ENCODE assay signal across 8 cellular contexts in genomic region chr11:121451982-121452608, GRCh38. TPM values are rescaled to one million over a fixed set of nuclear protein-coding genes. Genes with fewer than 3 reads are reported as not detected.
DNase-seq lines count a peak whose midpoint lies in the region; ATAC-seq, FAIRE-seq and TF ChIP-seq lines count a peak whose summit lies in the region.

TSS of gene SORL1 (plus strand) at chr11:121452314. CDS start at chr11:121452332, 18 bp downstream.

- H3K36me3 Mint-ChIP-seq in glutamatergic neuron (ENCODE audit: unreplicated experiment) = no peaks in the 10 kb centered on the region

- POLR2A ChIA-PET in Panc1 (lab: Charles Lee) = no interaction called here

- H3K27ac ChIP-seq in Panc1 (ENCODE audit: low read length) (peak within 1 kb of the TSS; percentile 81), upper lobe of left lung (peak within 1 kb of the TSS; percentile 73 to 88 (median 74))

- in situ Hi-C loops in Panc1 (cut with HindIII; ENCODE audit: low pct_unique_long_range_greater_than_20kb, low sequenced_read_pairs) = no loop called here

- H3K9me3 ChIP-seq in Panc1 (ENCODE audit: control insufficient read depth, insufficient read depth, low read depth, low read length) (no peaks in the 10 kb centered on the region), upper lobe of left lung (no peaks in the 10 kb centered on the region)

- H3K27me3 ChIP-seq in Panc1 (ENCODE audit: control insufficient read depth, insufficient read depth, low read length) (no peaks in the 10 kb centered on the region), upper lobe of left lung (no peaks in the 10 kb centered on the region)

- no peaks in the 10 kb centered on the region for H3K36me3 ChIP-seq in Panc1 (ENCODE audit: control insufficient read depth, insufficient read depth, low read length)
- H3K36me3 ChIP-seq in upper lobe of left lung = no peaks in the 10 kb centered on the region

- CTCF ChIA-PET in Panc1 (lab: Charles Lee) = interaction anchor here (0.5 to 2.1 kb wide), 3 partner anchors 15 to 43 kb away, joined by 5 to 9 read pairs (median 6); no protein-coding TSS in a partner anchor

- peak within 1 kb of the TSS; percentile 90 for H3K4me3 Mint-ChIP-seq in glutamatergic neuron (ENCODE audit: unreplicated experiment)

- TF ChIP-seq CTCF in Panc1 (IDR thresholded peaks at IDR 0.05) (peak; percentile 94), glutamatergic neuron (IDR thresholded peaks at IDR 0.05; ENCODE audit: partially characterized antibody, unreplicated experiment) (no peak), omental fat pad (IDR thresholded peaks at IDR 0.05) (no peak), upper lobe of left lung (IDR thresholded peaks at IDR 0.05) (peak; percentile 49 to 91 (median 84))

- peaks cover 28% of the 10 kb centered on the region for H3K4me1 ChIP-seq in Panc1 (ENCODE audit: control insufficient read depth, insufficient read depth, low read length)
- peaks cover 10 to 31% (median 19%) of the 10 kb centered on the region in 4 donors for H3K4me1 ChIP-seq in upper lobe of left lung

- intact Hi-C loops in Panc1 (cut with micrococcal nuclease; ENCODE audit: unreplicated experiment) = no loop called here

- FAIRE-seq in GM19239 (lab: Jason Lieb, UNC) = no peak

- H3K4me3 ChIP-seq in Panc1 (ENCODE audit: low read depth in 2 of 2, low read length in 2 of 2) = peak within 1 kb of the TSS; percentile 76 to 98
- H3K4me3 ChIP-seq in upper lobe of left lung = peak within 1 kb of the TSS; percentile 40 to 87 (median 76)

- peaks cover 6% of the 10 kb centered on the region for H3K9me3 Mint-ChIP-seq in glutamatergic neuron (ENCODE audit: unreplicated experiment)

- 0 to 1% methylated on average over 21 to 34 of the region's 89 CpGs for WGBS in upper lobe of left lung, 2 donors

- peak within 1 kb of the TSS; percentile 41 for H3K27ac Mint-ChIP-seq in glutamatergic neuron (ENCODE audit: unreplicated experiment)

- peaks cover 13% of the 10 kb centered on the region for H3K4me1 Mint-ChIP-seq in glutamatergic neuron (ENCODE audit: low read depth, unreplicated experiment)

- ATAC-seq in HG03521 (IDR thresholded peaks at IDR 0.05; ENCODE audit: unreplicated experiment) (peak; percentile 51), Panc1 (peak; percentile 97), omental fat pad (ENCODE audit: low FRiP score) (peak; percentile 83), upper lobe of left lung (ENCODE audit: low FRiP score in 2 of 2) (peak; percentile 86 to 87)

- no TSS peak for BruUV-seq in Panc1 (replicated peaks; lab: Mats Ljungman, UMichigan)

- peaks cover 4% of the 10 kb centered on the region for H3K27me3 Mint-ChIP-seq in glutamatergic neuron (ENCODE audit: unreplicated experiment)

- no peak for TF ChIP-seq EP300 in upper lobe of left lung (IDR thresholded peaks at IDR 0.05)

- TF ChIP-seq POLR2A in upper lobe of left lung (IDR thresholded peaks at IDR 0.05) = peak in 1 of 4 donors; percentile 52

- DNase-seq in CD1c-positive myeloid dendritic cell (ENCODE audit: extremely low spot score) (peak; percentile 74), GM19239 (ENCODE audit: insufficient read length, low spot score) (peak; percentile 64), Panc1 (ENCODE audit: low read depth, low spot score) (no peak), glutamatergic neuron (peak; percentile 86), omental fat pad (ENCODE audit: low spot score) (no peak), upper lobe of left lung (peak; percentile 85 to 95)
- DNase-seq in activated naive CD4-positive, alpha-beta T cell treated with anti-CD3 and anti-CD28 coated beads, Interleukin-2, amount 50 U/mL, for 16 hours = peak; percentile 82

RNA-seq across cellular contexts. Expression of gene SORL1, which starts in this region (rescaled TPM):
- total RNA-seq in Panc1 (2021; ENCODE audit: unreplicated experiment) (36.3 TPM), glutamatergic neuron (ENCODE audit: unreplicated experiment) (11.1 TPM), omental fat pad (10 to 100 TPM in 3 of 4 donors, 1 to 10 TPM in 1; 5.8 to 93.0 (median 11.1) TPM), upper lobe of left lung (10 to 100 TPM; 33.3 to 85.9 (median 67.2) TPM)
- 30.4 TPM for polyA plus RNA-seq in Panc1 (2012; ENCODE audit: insufficient read length)

Comparison
In these comparisons a context has a peak if more than half of its experiments do, and no peak if none do; other contexts are left out.
1. DNase-seq: peak in CD1c-positive myeloid dendritic cell (single experiment), GM19239 (single experiment), activated naive CD4-positive, alpha-beta T cell treated with anti-CD3 and anti-CD28 coated beads, Interleukin-2, amount 50 U/mL, for 16 hours (single experiment), glutamatergic neuron (single experiment) and upper lobe of left lung (2 of 2); none in Panc1 (single experiment) and omental fat pad (single experiment).
2. CTCF ChIP-seq: peak in Panc1 (single experiment) and upper lobe of left lung (6 of 6); none in glutamatergic neuron (single experiment) and omental fat pad (0 of 3).
3. Peak in every context shown above with its lines, with median percentiles within 50 percentile points of each other: ATAC-seq.